8 cellular contexts compared by ENCODE assay signal in the genomic region with DNA sequence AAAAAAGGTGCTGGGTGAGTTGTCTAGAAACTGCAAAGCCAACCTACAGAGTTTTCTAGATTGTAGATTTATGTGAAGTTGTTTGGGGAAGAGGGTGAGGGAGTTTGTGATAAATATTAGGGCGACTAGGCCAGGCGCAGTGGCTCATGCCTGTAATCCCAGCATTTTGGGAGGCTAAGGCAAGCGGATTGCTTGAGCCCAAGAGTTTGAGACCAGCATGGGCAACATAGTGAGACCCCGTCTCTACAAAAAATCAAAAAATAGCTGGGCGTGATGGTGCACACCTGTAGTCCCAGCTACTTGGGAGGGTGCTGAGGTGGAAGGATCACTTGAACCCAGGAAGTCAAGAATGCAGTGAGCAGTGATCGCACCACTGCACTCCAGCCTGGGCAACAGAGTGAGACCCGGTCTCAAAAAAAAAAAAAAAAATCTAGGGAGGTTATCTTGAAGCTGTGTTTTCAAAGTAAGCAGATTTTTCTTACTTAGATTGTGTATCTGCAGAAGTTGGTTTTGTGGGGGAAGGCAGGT. TPM values are rescaled to one million over a fixed set of nuclear protein-coding genes. Genes with fewer than 3 reads are reported as not detected.
A peak's percentile ranks its signal among the peaks of the same experiment; 100 is the strongest.
DNase-seq lines count a peak whose midpoint lies in the region; ATAC-seq and TF ChIP-seq lines count a peak whose summit lies in the region.

No MANE protein-coding gene starts in this region.

- DNase-seq in CD4-positive, CD25-positive, alpha-beta regulatory T cell = peak in 1 of 3 donors; percentile 46
- DNase-seq in effector memory CD4-positive, alpha-beta T cell = no peak
- DNase-seq in DMS53 (lab: John Stamatoyannopoulos, UW) (no peak), RKO (ENCODE audit: low spot score) (no peak), COR-L47 (lab: John Stamatoyannopoulos, UW) (no peak), NCI-H1092 (lab: John Stamatoyannopoulos, UW) (no peak)

- peak overlapping the region; percentile 100 for H3K4me3 Mint-ChIP-seq in CD4-positive, CD25-positive, alpha-beta regulatory T cell
- H3K4me3 Mint-ChIP-seq in nephron = peak overlapping the region in 2 of 3 experiments; percentile 2 to 39

- ATAC-seq in CD4-positive, CD25-positive, alpha-beta regulatory T cell (ENCODE audit: low read depth in 2 of 2) = no peak

- H3K4me3 ChIP-seq in CD4-positive, CD25-positive, alpha-beta regulatory T cell (ENCODE audit: low read depth, low read length) = peak overlapping the region; percentile 98
- H3K4me3 ChIP-seq in OCI-LY3 (ENCODE audit: low read length) = peak overlapping the region; percentile 85
- peak overlapping the region; percentile 80 for H3K4me3 ChIP-seq in effector memory CD4-positive, alpha-beta T cell (ENCODE audit: insufficient read depth, low read depth, low read length, poor library complexity, severe bottlenecking)

- no peaks in the 10 kb centered on the region for H3K9me3 ChIP-seq in CD4-positive, CD25-positive, alpha-beta regulatory T cell (ENCODE audit: control insufficient read depth in 2 of 2, low read length in 2 of 2)
- no peaks in the 10 kb centered on the region for H3K9me3 ChIP-seq in OCI-LY3 (ENCODE audit: insufficient read depth, low read length)
- H3K9me3 ChIP-seq in effector memory CD4-positive, alpha-beta T cell (ENCODE audit: control insufficient read depth, low read length) = no peaks in the 10 kb centered on the region

- H2AFZ ChIP-seq in OCI-LY3 (ENCODE audit: low read depth, low read length) = peak overlapping the region; percentile 99

- H3K36me3 Mint-ChIP-seq in CD4-positive, CD25-positive, alpha-beta regulatory T cell = peaks cover 25% of the 10 kb centered on the region
- H3K36me3 Mint-ChIP-seq in nephron (ENCODE audit: low read depth) = no peaks in the 10 kb centered on the region

- H3K79me2 ChIP-seq in OCI-LY3 (ENCODE audit: low read length) = no peaks in the 10 kb centered on the region

- peak overlapping the region; percentile 74; the same call in 1 of the 2 replicates for H3K9ac ChIP-seq in OCI-LY3 (ENCODE audit: low read length)

- H3K4me1 ChIP-seq in CD4-positive, CD25-positive, alpha-beta regulatory T cell (ENCODE audit: control insufficient read depth, insufficient read depth, low read length, poor library complexity, severe bottlenecking) = peaks cover 42% of the 10 kb centered on the region
- H3K4me1 ChIP-seq in OCI-LY3 (ENCODE audit: low read length) = peaks cover 18% of the 10 kb centered on the region
- peaks cover 31% of the 10 kb centered on the region for H3K4me1 ChIP-seq in effector memory CD4-positive, alpha-beta T cell (ENCODE audit: control insufficient read depth, insufficient read depth, low read length, poor library complexity, severe bottlenecking)

- peaks cover 0 to 3% (median 0%) of the 10 kb centered on the region in 7 donors for H3K9me3 Mint-ChIP-seq in CD4-positive, CD25-positive, alpha-beta regulatory T cell
- H3K9me3 Mint-ChIP-seq in nephron = peaks cover 9% of the 10 kb centered on the region

- H3K27me3 ChIP-seq in CD4-positive, CD25-positive, alpha-beta regulatory T cell (ENCODE audit: control insufficient read depth, insufficient read depth, low read length) = no peaks in the 10 kb centered on the region
- peaks cover 2% of the 10 kb centered on the region; the same call in 1 of the 2 replicates for H3K27me3 ChIP-seq in OCI-LY3 (ENCODE audit: low read depth, low read length)
- H3K27me3 ChIP-seq in effector memory CD4-positive, alpha-beta T cell (replicated peaks; ENCODE audit: control insufficient read depth, insufficient read depth, low read length, poor library complexity, severe bottlenecking) = no peaks in the 10 kb centered on the region

- H3K27ac Mint-ChIP-seq in CD4-positive, CD25-positive, alpha-beta regulatory T cell = peak overlapping the region; percentile 100
- H3K27ac Mint-ChIP-seq in nephron = peak overlapping the region in 1 of 3 experiments; percentile 85

- H3K27me3 Mint-ChIP-seq in CD4-positive, CD25-positive, alpha-beta regulatory T cell = no peaks in the 10 kb centered on the region
- no peaks in the 10 kb centered on the region for H3K27me3 Mint-ChIP-seq in nephron (ENCODE audit: low read depth)

- TF ChIP-seq CTCF in OCI-LY3 (IDR thresholded peaks at IDR 0.05; ENCODE audit: low read depth, low read length) (no peak), nephron (IDR thresholded peaks at IDR 0.05; ENCODE audit: unreplicated experiment in 3 of 3) (no peak)

- H3K4me2 ChIP-seq in OCI-LY3 (ENCODE audit: low read length) = peak overlapping the region; percentile 98

- peak overlapping the region; percentile 96 for H3K27ac ChIP-seq in CD4-positive, CD25-positive, alpha-beta regulatory T cell (ENCODE audit: insufficient read depth, low read length, poor library complexity, severe bottlenecking)
- no peak overlapping the region for H3K27ac ChIP-seq in OCI-LY3 (ENCODE audit: low read length)
- H3K27ac ChIP-seq in effector memory CD4-positive, alpha-beta T cell (ENCODE audit: insufficient read depth, low read length, poor library complexity, severe bottlenecking) = peak overlapping the region; percentile 95

- peaks cover 22 to 61% (median 34%) of the 10 kb centered on the region in 4 donors for H3K4me1 Mint-ChIP-seq in CD4-positive, CD25-positive, alpha-beta regulatory T cell
- peaks cover 20% of the 10 kb centered on the region for H3K4me1 Mint-ChIP-seq in nephron

- peaks cover 10% of the 10 kb centered on the region for H3K36me3 ChIP-seq in CD4-positive, CD25-positive, alpha-beta regulatory T cell (ENCODE audit: control insufficient read depth, insufficient read depth, low read length)
- H3K36me3 ChIP-seq in OCI-LY3 (replicated peaks; ENCODE audit: low read depth, low read length) = no peaks in the 10 kb centered on the region
- peaks cover 5% of the 10 kb centered on the region for H3K36me3 ChIP-seq in effector memory CD4-positive, alpha-beta T cell (ENCODE audit: control insufficient read depth, insufficient read depth, low read length)

- H4K20me1 ChIP-seq in OCI-LY3 (ENCODE audit: insufficient read depth, low read length) = no peaks in the 10 kb centered on the region

RNA-seq across cellular contexts. Expression of a gene that starts 0.8 kb away (rescaled TPM):
- total RNA-seq in CD4-positive, CD25-positive, alpha-beta regulatory T cell = 71.9 TPM
- 10 to 100 TPM; 17.8 to 22.1 (median 20.1) TPM for polyA plus RNA-seq in CD4-positive, CD25-positive, alpha-beta regulatory T cell

RNA-seq across cellular contexts. Expression of a gene that starts 32.0 kb away (rescaled TPM):
- not detected for total RNA-seq in CD4-positive, CD25-positive, alpha-beta regulatory T cell
- not detected for polyA plus RNA-seq in CD4-positive, CD25-positive, alpha-beta regulatory T cell
